28 cellular contexts compared by ENCODE assay signal in genomic region chr7:38223311-38223710, GRCh38. TPM values are rescaled to one million over a fixed set of nuclear protein-coding genes. Genes with fewer than 3 reads are reported as not detected.
DNase-seq lines count a peak whose midpoint lies in the region; ATAC-seq, FAIRE-seq and TF ChIP-seq lines count a peak whose summit lies in the region.
"Had no signal": no experiment of that assay in that cellular context is flagged by ENCODE, and none has a peak within 500 bp of the region (broad histone marks: within the 10 kb centered on the region; RNA-seq: fewer than 3 reads in every experiment).

No MANE protein-coding gene starts in this region.

- intact Hi-C loops in kidney (cut with DNase I) = loop anchor here (10.0 kb wide), 1 partner anchor 119 kb away; no protein-coding TSS in a partner anchor

- no peaks in the 10 kb centered on the region for H3K9me3 Mint-ChIP-seq in central memory CD8-positive, alpha-beta T cell

- no peak for ATAC-seq in central memory CD8-positive, alpha-beta T cell (replicated peaks; ENCODE audit: extremely low read depth, poor library complexity, severe bottlenecking)

- H2AFZ ChIP-seq in Karpas-422 (ENCODE audit: low read length) = no peak overlapping the region

- no peak for FAIRE-seq in kidney (lab: Jason Lieb, UNC)
- FAIRE-seq: bronchial epithelial cell had no signal

- no peaks in the 10 kb centered on the region for H3K9me3 ChIP-seq in Karpas-422 (ENCODE audit: low read length)
- no peaks in the 10 kb centered on the region for H3K9me3 ChIP-seq in kidney (ENCODE audit: control insufficient read depth in 1 of 2, low read length in 2 of 2)
- H3K9me3 ChIP-seq: Caco-2, colonic mucosa, mucosa of descending colon, pancreas, SK-N-SH, upper lobe of left lung had no signal

- no peak overlapping the region for H3K9ac ChIP-seq in Karpas-422 (ENCODE audit: low read length)
- H3K9ac ChIP-seq in kidney (ENCODE audit: low read length in 2 of 2) = no peak overlapping the region
- H3K9ac ChIP-seq: SK-N-SH had no signal

- TF ChIP-seq CTCF in kidney (IDR thresholded peaks at IDR 0.05; ENCODE audit: borderline replicate concordance, extremely low read depth, insufficient read depth) = no peak

- no peaks in the 10 kb centered on the region for H3K27me3 Mint-ChIP-seq in central memory CD8-positive, alpha-beta T cell

- H3K9me2 ChIP-seq in Karpas-422 (replicated peaks; ENCODE audit: insufficient read depth, low read length) = no peaks in the 10 kb centered on the region
- H3K9me2 ChIP-seq: SK-N-SH had no signal

- H3K4me3 ChIP-seq in Karpas-422 (ENCODE audit: low read length) (no peak overlapping the region), kidney (ENCODE audit: low read length in 2 of 2) (no peak overlapping the region)
- H3K4me3 ChIP-seq: colonic mucosa, lung, mucosa of descending colon, pancreas, upper lobe of left lung had no signal

- H3K27ac Mint-ChIP-seq in central memory CD8-positive, alpha-beta T cell (ENCODE audit: low read depth) = peak overlapping the region; percentile 89

- no peaks in the 10 kb centered on the region for H4K20me1 ChIP-seq in Karpas-422 (ENCODE audit: insufficient read depth, low read depth, low read length)

- H3K27ac ChIP-seq in Karpas-422 (ENCODE audit: low read length) (no peak overlapping the region), kidney (ENCODE audit: low read depth in 2 of 2, low read length in 2 of 2) (no peak overlapping the region)
- H3K27ac ChIP-seq: colonic mucosa, pancreas, RWPE1 had no signal

- H3K36me3 ChIP-seq in Karpas-422 (ENCODE audit: insufficient read depth, low read length) (peaks cover 7% of the 10 kb centered on the region; the same call in 1 of the 2 replicates), kidney (ENCODE audit: control insufficient read depth in 1 of 2, insufficient read depth in 2 of 2, low read length in 2 of 2) (peaks cover 15 to 31% of the 10 kb centered on the region in 2 donors)
- H3K36me3 ChIP-seq: colonic mucosa had no signal

- peaks cover 78% of the 10 kb centered on the region for H3K4me1 Mint-ChIP-seq in central memory CD8-positive, alpha-beta T cell

- DNase-seq in CD1c-positive myeloid dendritic cell (ENCODE audit: extremely low spot score) (peak; percentile 72), Karpas-422 (peak; percentile 32), OCI-M1 (lab: John Stamatoyannopoulos, UW) (peak; percentile 42), kidney (no peak), AG20443 (ENCODE audit: low spot score) (no peak), HCEC 1CT (no peak)
- DNase-seq in central memory CD8-positive, alpha-beta T cell (ENCODE audit: low spot score in 2 of 2) = no peak
- no peak for DNase-seq in activated CD4-positive, alpha-beta T cell treated with anti-CD3 and anti-CD28 coated beads for 4 hours
- DNase-seq: activated CD4-positive, alpha-beta T cell treated with anti-CD3 and anti-CD28 coated beads, Interleukin-2, amount 50 U/mL, for 1 hour; activated naive CD4-positive, alpha-beta T cell treated with anti-CD3 and anti-CD28 coated beads, Interleukin-2, amount 50 U/mL, for 16 hours; Caco-2; colonic mucosa; effector memory CD4-positive, alpha-beta T cell; erythroblast; GDM1; head of caudate nucleus; mucosa of descending colon; NCI-H1105 treated with DMSO at 0.1 percent for 48 hours; NCI-H2029 treated with DMSO at 0.1 percent for 48 hours; NCI-H526; pancreas; right cardiac atrium; SK-N-SH; stimulated activated CD4-positive, alpha-beta T cell treated with anti-CD3 and anti-CD28 coated beads, Interleukin-2, amount 100 ng/mL, for 48 hours; upper lobe of left lung had no signal

- peaks cover 20% of the 10 kb centered on the region for H3K36me3 Mint-ChIP-seq in central memory CD8-positive, alpha-beta T cell (ENCODE audit: insufficient read depth)

- H3K4me2 ChIP-seq in Karpas-422 (ENCODE audit: low read depth, low read length, poor library complexity, severe bottlenecking) = no peak overlapping the region
- H3K4me2 ChIP-seq: SK-N-SH had no signal

- H3K79me2 ChIP-seq in Karpas-422 (ENCODE audit: low read length) = no peaks in the 10 kb centered on the region

- H3K27me3 ChIP-seq in Karpas-422 (ENCODE audit: low read length) = no peaks in the 10 kb centered on the region
- H3K27me3 ChIP-seq: colonic mucosa, pancreas, upper lobe of left lung had no signal

- no peak overlapping the region for H3K4me3 Mint-ChIP-seq in central memory CD8-positive, alpha-beta T cell

- H3K4me1 ChIP-seq in Karpas-422 (ENCODE audit: low read length) (no peaks in the 10 kb centered on the region), kidney (ENCODE audit: control insufficient read depth in 1 of 2, insufficient read depth in 1 of 2, low read depth in 1 of 2, low read length in 2 of 2) (no peaks in the 10 kb centered on the region)
- H3K4me1 ChIP-seq: Caco-2, colonic mucosa, pancreas had no signal

RNA-seq across cellular contexts. Expression of gene STARD3NL, which starts 45.3 kb away (rescaled TPM):
- 29.4 and 50.4 TPM in 2 replicates for total RNA-seq in Karpas-422 (2014; rRNA removed; shearing (Covaris generic); ENCODE audit: low replicate concordance)
- total RNA-seq in kidney = 41.0 TPM
- polyA plus RNA-seq in kidney (ENCODE audit: insufficient read depth, low read depth, low replicate concordance) = 47.9 TPM

Comparison
In these comparisons a context has a peak if more than half of its experiments do, and no peak if none do; other contexts are left out.
1. DNase-seq: peak in CD1c-positive myeloid dendritic cell (single experiment), Karpas-422 (single experiment) and OCI-M1 (single experiment); none in central memory CD8-positive, alpha-beta T cell (0 of 2), kidney (single experiment), activated CD4-positive, alpha-beta T cell treated with anti-CD3 and anti-CD28 coated beads for 4 hours (0 of 2), AG20443 (single experiment) and HCEC 1CT (single experiment).